In genomic region chr4:1594871-1595788, GRCh38 we compare ENCODE assay signal across 17 cellular contexts.
A peak's percentile ranks its signal among the peaks of the same experiment; 100 is the strongest.
DNase-seq lines count a peak whose midpoint lies in the region; ATAC-seq and TF ChIP-seq lines count a peak whose summit lies in the region.
"Had no signal": no experiment of that assay in that cellular context is flagged by ENCODE, and none has a peak within 500 bp of the region (broad histone marks: within the 10 kb centered on the region; RNA-seq: fewer than 3 reads in every experiment).

No MANE protein-coding gene starts in this region.

- WGBS in aorta, 2 donors, result 60 to 63% methylated on average over 24 of the region's 24 CpGs

- H3K4me1 ChIP-seq in right atrium auricular region (peaks cover 0 to 6% of the 10 kb centered on the region in 2 donors), lower lobe of right lung (no peaks in the 10 kb centered on the region), aorta (ENCODE audit: control insufficient read depth in 1 of 2, insufficient read depth in 2 of 2, low read length in 2 of 2) (no peaks in the 10 kb centered on the region)
- H3K4me1 ChIP-seq: Caco-2 had no signal

- no peak for TF ChIP-seq CTCF in right atrium auricular region (IDR thresholded peaks at IDR 0.05)
- no peak for TF ChIP-seq CTCF in lower lobe of right lung (IDR thresholded peaks at IDR 0.05)

- H3K27me3 ChIP-seq in right atrium auricular region (no peaks in the 10 kb centered on the region), lower lobe of right lung (ENCODE audit: low read depth) (peaks cover 5% of the 10 kb centered on the region), aorta (ENCODE audit: control insufficient read depth in 1 of 2, insufficient read depth in 2 of 2, low read length in 1 of 2) (no peaks in the 10 kb centered on the region)

- intact Hi-C loops in Right ventricle myocardium superior (cut with DNase I) (no loop called here), cardiac septum (cut with DNase I) (no loop called here), lower lobe of right lung (cut with DNase I) (no loop called here), aorta (cut with DNase I) (no loop called here)

- H3K27ac ChIP-seq in right atrium auricular region (no peak overlapping the region), lower lobe of right lung (no peak overlapping the region), aorta (ENCODE audit: low read depth in 1 of 2, low read length in 2 of 2) (no peak overlapping the region)
- H3K27ac ChIP-seq: PC-9 had no signal

- ATAC-seq in Right ventricle myocardium superior (ENCODE audit: poor library complexity) (no peak), lower lobe of right lung (no peak), aorta (ENCODE audit: low FRiP score) (no peak), GM21515 (IDR thresholded peaks at IDR 0.05; ENCODE audit: unreplicated experiment) (no peak), HG03159 (IDR thresholded peaks at IDR 0.05; ENCODE audit: unreplicated experiment) (no peak)

- H3K4me3 ChIP-seq in right atrium auricular region (no peak overlapping the region), lower lobe of right lung (no peak overlapping the region), aorta (ENCODE audit: low read length in 2 of 2) (no peak overlapping the region)
- H3K4me3 ChIP-seq: PC-9 had no signal

- DNase-seq in Right ventricle myocardium superior, result peak; percentile 29
- DNase-seq in right atrium auricular region (ENCODE audit: low spot score), result no peak
- peak; percentile 68 for DNase-seq in cardiac septum (ENCODE audit: low spot score)
- DNase-seq in lower lobe of right lung, result peak; percentile 20
- DNase-seq in aorta, result peak; percentile 32 to 68
- DNase-seq in DMS114 treated with DMSO at 0.1 percent for 48 hours (lab: John Stamatoyannopoulos, UW; ENCODE audit: unreplicated experiment), result no peak
- DNase-seq: Caco-2; CD4-positive, CD25-positive, alpha-beta regulatory T cell; Kasumi-1; MM.1S; NCI-H1092 treated with DMSO at 0.1 percent for 48 hours; NCI-H2081 treated with DMSO at 0.1 percent for 48 hours; NCI-H2227 treated with DMSO at 0.1 percent for 48 hours; NCI-H69; PC-9 had no signal

- H3K36me3 ChIP-seq in right atrium auricular region, result no peaks in the 10 kb centered on the region
- H3K36me3 ChIP-seq in lower lobe of right lung, result no peaks in the 10 kb centered on the region
- H3K36me3 ChIP-seq in aorta (ENCODE audit: control insufficient read depth in 1 of 2, insufficient read depth in 2 of 2, low read length in 1 of 2), result no peaks in the 10 kb centered on the region

- peaks cover 0 to 21% of the 10 kb centered on the region in 2 donors for H3K9me3 ChIP-seq in right atrium auricular region
- H3K9me3 ChIP-seq in lower lobe of right lung, result peaks cover 8% of the 10 kb centered on the region
- peaks cover 6% of the 10 kb centered on the region for H3K9me3 ChIP-seq in aorta (ENCODE audit: control insufficient read depth, low read length)
- H3K9me3 ChIP-seq: Caco-2 had no signal

Comparison
In these comparisons a context has a peak if more than half of its experiments do, and no peak if none do; other contexts are left out.
1. DNase-seq: peak in Right ventricle myocardium superior (single experiment), cardiac septum (single experiment), lower lobe of right lung (single experiment) and aorta (2 of 2); none in right atrium auricular region (single experiment) and DMS114 treated with DMSO at 0.1 percent for 48 hours (single experiment).